38 cellular contexts compared by ENCODE assay signal in genomic region chr12:68580911-68581310, GRCh38.
"Had no signal": no experiment of that assay in that cellular context is flagged by ENCODE, and none has a peak within 500 bp of the region (broad histone marks: within the 10 kb centered on the region; RNA-seq: fewer than 3 reads in every experiment).

No MANE protein-coding gene starts in this region.

- FAIRE-seq: bronchial epithelial cell, colon had no signal

- H3K4me2 ChIP-seq: PC-9 had no signal

- H3K9me3 ChIP-seq: MG63 had no signal

- H3K27ac ChIP-seq: PC-9, VCaP had no signal

- H3K36me3 ChIP-seq: MG63 had no signal

- H2AFZ ChIP-seq: PC-9 had no signal

- DNase-seq: activated B cell treated with CpG ODN at 0.5 μM for 24 hours; activated CD4-positive, alpha-beta memory T cell treated with anti-CD3 and anti-CD28 coated beads, Interleukin-2, amount 10 ng/mL, durations not matched to agents 7 days and 5 days; activated CD4-positive, alpha-beta T cell treated with anti-CD3 and anti-CD28 coated beads for 4 hours; activated CD4-positive, CD25-positive, alpha-beta regulatory T cell treated with anti-CD3 and anti-CD28 coated beads, Interleukin-2, amount 50 U/mL, for 72 hours; activated CD8-positive, alpha-beta memory T cell treated with anti-CD3 and anti-CD28 coated beads for 24 hours; activated CD8-positive, alpha-beta memory T cell treated with anti-CD3 and anti-CD28 coated beads, Interleukin-2, amount 10 ng/mL, durations not matched to agents 7 days and 5 days; activated CD8-positive, alpha-beta memory T cell treated with anti-CD3 and anti-CD28 coated beads, Interleukin-2, amount 50 U/mL, for 48 hours; activated effector memory CD4-positive, alpha-beta T cell treated with Interleukin-2 at 50 U/mL for 16 hours; activated naive CD4-positive, alpha-beta T cell treated with anti-CD3 and anti-CD28 coated beads, Interleukin-2, amount 10 ng/mL, durations not matched to agents 7 days and 5 days; activated naive CD8-positive, alpha-beta T cell treated with anti-CD3 and anti-CD28 coated beads, Interleukin-2, amount 50 U/mL, for 24 hours; activated T-cell treated with anti-CD3 and anti-CD28 coated beads, Interleukin-2, amount 50 U/mL, for 48 hours; amniotic stem cell; aorta; central memory CD4-positive, alpha-beta T cell; Kasumi-1; KG1; MG63; NCI-H1048; NCI-H1105 treated with DMSO at 0.1 percent for 48 hours; NCI-H1436; NCI-H1694; NCI-H1930; NCI-H2081 treated with DMSO at 0.1 percent for 48 hours; NCI-H2171 treated with DMSO at 0.1 percent for 48 hours; NCI-H2227 treated with DMSO at 0.1 percent for 48 hours; NCI-H446; NCI-H510A treated with DMSO at 0.1 percent for 48 hours; NCI-H69; NCI-H82; PC-9; Right ventricle myocardium superior; SW 1271; T-helper 1 cell; T-helper 2 cell; T-helper 9 cell had no signal

- H3K4me3 ChIP-seq: MG63, PC-9 had no signal

- ATAC-seq: activated CD8-positive, alpha-beta memory T cell treated with anti-CD3 and anti-CD28 coated beads, Interleukin-2, amount 10 ng/mL, durations not matched to agents 7 days and 5 days; activated naive CD8-positive, alpha-beta T cell treated with anti-CD3 and anti-CD28 coated beads, Interleukin-2, amount 50 U/mL, for 24 hours had no signal

- H3K27me3 ChIP-seq: MG63 had no signal
